Comparison of ENCODE assay signal across 1 cellular context in genomic region chr16:11235703-11235991, GRCh38.
TF ChIP-seq lines count a peak whose summit lies in the region.

No MANE protein-coding gene starts in this region.

TF ChIP-seq in liver, 16 proteins besides CTCF, POLR2A, EP300 and RAD21 (continued from another document):
- TF ChIP-seq MAX (IDR thresholded peaks at IDR 0.05) (peak; percentile 22), YY1 (IDR thresholded peaks at IDR 0.05) (no peak), SP1 (IDR thresholded peaks at IDR 0.05) (peak; percentile 33), FOXA1 (IDR thresholded peaks at IDR 0.05) (no peak), HNF4A (conservative IDR thresholded peaks at IDR 0.05) (peak in 1 of 2 donors; percentile 15), ATF3 (IDR thresholded peaks at IDR 0.05) (no peak), REST (IDR thresholded peaks at IDR 0.05) (no peak), HNF4G (IDR thresholded peaks at IDR 0.05) (no peak), EGR1 (IDR thresholded peaks at IDR 0.05; ENCODE audit: low read depth in 2 of 2) (no peak), ZBTB33 (IDR thresholded peaks at IDR 0.05) (no peak), JUND (IDR thresholded peaks at IDR 0.05) (no peak), NR2F2 (IDR thresholded peaks at IDR 0.05) (no peak), RXRA (IDR thresholded peaks at IDR 0.05) (no peak)
